ENCODE assay signal across 8 cellular contexts in genomic region chr7:69695998-69696657, GRCh38.
A peak's percentile ranks its signal among the peaks of the same experiment; 100 is the strongest.
DNase-seq lines count a peak whose midpoint lies in the region; ATAC-seq, FAIRE-seq and TF ChIP-seq lines count a peak whose summit lies in the region.

No MANE protein-coding gene starts in this region.

- CTCF ChIA-PET in activated B cell treated with CpG ODN at 0.5 μM for 24 hours (lab: Charles Lee) = no interaction called here

- no peak for TF ChIP-seq CTCF in activated B cell treated with CpG ODN at 0.5 μM for 24 hours (IDR thresholded peaks at IDR 0.05)

- peak overlapping the region; percentile 13 for H3K4me3 Mint-ChIP-seq in activated B cell treated with CpG ODN at 0.5 μM for 24 hours

- no peaks in the 10 kb centered on the region for H3K9me3 Mint-ChIP-seq in activated B cell treated with CpG ODN at 0.5 μM for 24 hours

- no peaks in the 10 kb centered on the region for H3K27me3 Mint-ChIP-seq in activated B cell treated with CpG ODN at 0.5 μM for 24 hours

- ATAC-seq in GM21390 (IDR thresholded peaks at IDR 0.05; ENCODE audit: unreplicated experiment) (peak; percentile 84), HG03159 (IDR thresholded peaks at IDR 0.05; ENCODE audit: unreplicated experiment) (peak; percentile 76), activated B cell treated with CpG ODN at 0.5 μM for 24 hours (ENCODE audit: low read depth) (peak; percentile 87)

- FAIRE-seq in GM18507 (lab: Jason Lieb, UNC) = peak; percentile 93

- DNase-seq in GM18507 (ENCODE audit: extremely low spot score, insufficient read length, low read depth) = peak; percentile 26
- no peak for DNase-seq in activated B cell treated with CpG ODN at 0.5 μM for 24 hours
- no peak for DNase-seq in GF-D8 (lab: John Stamatoyannopoulos, UW)
- no peak for DNase-seq in hepatic stellate cell (ENCODE audit: low spot score)
- DNase-seq in Ammon's horn (ENCODE audit: low spot score) = no peak
- no peak for DNase-seq in foreskin melanocyte

- H3K4me1 Mint-ChIP-seq in activated B cell treated with CpG ODN at 0.5 μM for 24 hours = peaks cover 43% of the 10 kb centered on the region

- POLR2A ChIA-PET in activated B cell treated with CpG ODN at 0.5 μM for 24 hours (lab: Charles Lee) = interaction anchor here (0.6 to 1.5 kb wide), 3 partner anchors 43 to 148 kb away, joined by 3 to 5 read pairs (median 3); no protein-coding TSS in a partner anchor

- H3K36me3 Mint-ChIP-seq in activated B cell treated with CpG ODN at 0.5 μM for 24 hours (ENCODE audit: low read depth) = no peaks in the 10 kb centered on the region

- H3K27ac Mint-ChIP-seq in activated B cell treated with CpG ODN at 0.5 μM for 24 hours = peak overlapping the region; percentile 56

- intact Hi-C loops in activated B cell treated with CpG ODN at 0.5 μM for 24 hours (cut with micrococcal nuclease) = loop anchor here (2.0 kb wide), 2 partner anchors 43 to 97 kb away; partner anchors contain the start of gene AUTS2
